Comparison of ENCODE assay signal across 8 cellular contexts in genomic region chr2:127293758-127294562, GRCh38. TPM values are rescaled to one million over a fixed set of nuclear protein-coding genes. Genes with fewer than 3 reads are reported as not detected.
DNase-seq lines count a peak whose midpoint lies in the region; ATAC-seq and TF ChIP-seq lines count a peak whose summit lies in the region.

TSS of gene ERCC3 (minus strand) at chr2:127294144. CDS start at chr2:127294081, 63 bp downstream.

- no peaks in the 10 kb centered on the region for H4K20me1 ChIP-seq in DND-41 (ENCODE audit: insufficient read depth, low read length)

- H3K4me1 ChIP-seq in DND-41 (ENCODE audit: insufficient read depth, low read length), result peaks cover 25% of the 10 kb centered on the region

- peak; percentile 90 for DNase-seq in DND-41
- peak; percentile 87 for DNase-seq in KBM-7
- DNase-seq in RWPE1 (ENCODE audit: low spot score), result peak; percentile 76
- peak; percentile 69 for DNase-seq in fibroblast of peridontal ligament (ENCODE audit: extremely low read depth)
- DNase-seq in natural killer cell, result peak; percentile 76
- peak; percentile 45 to 73 (median 65) for DNase-seq in stimulated activated naive CD4-positive, alpha-beta T cell (lab: John Stamatoyannopoulos, UW)

- H3K27ac Mint-ChIP-seq in activated T-helper 17 cell treated with anti-CD3 and anti-CD28 coated beads, Interleukin-2, amount 50 U/mL, for 72 hours, result peak within 1 kb of the TSS; percentile 100
- H3K27ac Mint-ChIP-seq in natural killer cell, result peak within 1 kb of the TSS; percentile 93 to 96

- H3K9me3 Mint-ChIP-seq in activated T-helper 17 cell treated with anti-CD3 and anti-CD28 coated beads, Interleukin-2, amount 50 U/mL, for 72 hours, result no peaks in the 10 kb centered on the region
- H3K9me3 Mint-ChIP-seq in natural killer cell, result no peaks in the 10 kb centered on the region

- POLR2A ChIA-PET in RWPE1 (lab: Yijun Ruan, JAX; ENCODE audit: low non-redundant PET), result interaction anchor here (0.6 to 1.4 kb wide), 3 partner anchors 12 to 108 kb away, joined by 3 to 8 read pairs (median 5); no protein-coding TSS in a partner anchor

- in situ Hi-C loops in KBM-7 (cut with MboI; ENCODE audit: low pct_unique_long_range_greater_than_20kb, low sequenced_read_pairs), result no loop called here

- H3K4me2 ChIP-seq in DND-41 (ENCODE audit: insufficient read depth, low read length), result peak within 1 kb of the TSS; percentile 90

- ATAC-seq in DND-41 (ENCODE audit: insufficient read depth, low read depth) (peak; percentile 99), GM21723 (IDR thresholded peaks at IDR 0.05; ENCODE audit: unreplicated experiment) (peak; percentile 99), natural killer cell (peak; percentile 92 to 97 (median 97))
- ATAC-seq in activated T-helper 17 cell treated with anti-CD3 and anti-CD28 coated beads, Interleukin-2, amount 50 U/mL, for 72 hours (replicated peaks), result peak; percentile 99

- peaks cover 23% of the 10 kb centered on the region for H3K4me1 Mint-ChIP-seq in activated T-helper 17 cell treated with anti-CD3 and anti-CD28 coated beads, Interleukin-2, amount 50 U/mL, for 72 hours
- H3K4me1 Mint-ChIP-seq in natural killer cell, result peaks cover 22 to 35% of the 10 kb centered on the region in 2 donors

- no peaks in the 10 kb centered on the region for H3K9me3 ChIP-seq in DND-41 (ENCODE audit: insufficient read depth, low read length, severe bottlenecking)

- H3K27me3 ChIP-seq in DND-41 (ENCODE audit: insufficient read depth, low read length, poor library complexity), result no peaks in the 10 kb centered on the region

- H3K36me3 ChIP-seq in DND-41 (ENCODE audit: insufficient read depth, low read length), result peaks cover 44% of the 10 kb centered on the region

- H3K4me3 ChIP-seq in DND-41 (ENCODE audit: low read depth in 1 of 2, low read length in 2 of 2), result peak within 1 kb of the TSS; percentile 87 to 88

- peak; percentile 3 for TF ChIP-seq CTCF in DND-41 (IDR thresholded peaks at IDR 0.05; ENCODE audit: borderline replicate concordance, extremely low read depth, low read length, poor library complexity, severe bottlenecking)
- no peak for TF ChIP-seq CTCF in RWPE1 (conservative IDR thresholded peaks at IDR 0.05; ENCODE audit: low read depth)
- no peak for TF ChIP-seq CTCF in natural killer cell (IDR thresholded peaks at IDR 0.05)

- peaks cover 54% of the 10 kb centered on the region for H3K36me3 Mint-ChIP-seq in activated T-helper 17 cell treated with anti-CD3 and anti-CD28 coated beads, Interleukin-2, amount 50 U/mL, for 72 hours (ENCODE audit: low read depth)
- H3K36me3 Mint-ChIP-seq in natural killer cell, result peaks cover 4% of the 10 kb centered on the region

- H3K4me3 Mint-ChIP-seq in activated T-helper 17 cell treated with anti-CD3 and anti-CD28 coated beads, Interleukin-2, amount 50 U/mL, for 72 hours, result peak within 1 kb of the TSS; percentile 94
- H3K4me3 Mint-ChIP-seq in natural killer cell, result peak within 1 kb of the TSS; percentile 100

- no peaks in the 10 kb centered on the region for H3K27me3 Mint-ChIP-seq in activated T-helper 17 cell treated with anti-CD3 and anti-CD28 coated beads, Interleukin-2, amount 50 U/mL, for 72 hours
- no peaks in the 10 kb centered on the region for H3K27me3 Mint-ChIP-seq in natural killer cell (ENCODE audit: low read depth in 2 of 2)

- H3K27ac ChIP-seq in DND-41 (ENCODE audit: low read length), result peak within 1 kb of the TSS; percentile 85
- H3K27ac ChIP-seq in RWPE1, result peak within 1 kb of the TSS; percentile 80

- peak within 1 kb of the TSS; percentile 88 for H3K9ac ChIP-seq in DND-41 (ENCODE audit: low read depth, low read length)

- intact Hi-C loops in natural killer cell (cut with micrococcal nuclease), result no loop called here

- peaks cover 35% of the 10 kb centered on the region for H3K79me2 ChIP-seq in DND-41 (ENCODE audit: insufficient read depth, low read length)

- peak within 1 kb of the TSS; percentile 88 for H2AFZ ChIP-seq in DND-41 (ENCODE audit: low read depth, low read length)

- CTCF ChIA-PET in RWPE1 (lab: Yijun Ruan, JAX), result interaction anchor here (0.6 to 1.7 kb wide), 5 partner anchors 14 to 122 kb away, joined by 4 to 8 read pairs (median 5); no protein-coding TSS in a partner anchor

RNA-seq across cellular contexts. Expression of gene ERCC3, which starts in this region (rescaled TPM):
- total RNA-seq in activated T-helper 17 cell treated with anti-CD3 and anti-CD28 coated beads, Interleukin-2, amount 50 U/mL, for 72 hours, result 10 to 100 TPM; 51.6 to 58.2 TPM
- 10 to 100 TPM; 56.3 to 70.0 (median 61.7) TPM for total RNA-seq in natural killer cell

Comparison
In these comparisons a context has a peak if more than half of its experiments do, and no peak if none do; other contexts are left out.
1. Peak in every context shown above with its lines: DNase-seq, ATAC-seq, H3K4me3 ChIP-seq and H3K27ac ChIP-seq.